ENCODE assay signal across 3 cellular contexts in the genomic region with DNA sequence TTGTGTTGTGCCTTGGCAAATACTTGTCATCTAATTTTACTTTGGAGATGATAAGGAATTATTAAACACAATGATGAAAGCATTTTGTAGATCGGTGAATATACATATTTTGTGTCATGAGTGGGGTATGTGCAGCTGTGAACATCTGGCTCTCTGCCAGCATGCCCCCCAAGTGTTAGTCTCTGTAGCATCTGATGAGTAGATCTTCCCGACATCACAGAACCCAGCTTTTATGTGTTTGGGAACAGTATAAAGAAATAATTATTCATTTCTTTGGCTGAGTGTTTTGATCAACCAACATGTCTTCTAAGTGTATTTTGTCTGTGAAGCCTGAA.
TF ChIP-seq lines count a peak whose summit lies in the region.

No MANE protein-coding gene starts in this region.

TF ChIP-seq in SK-N-SH, 30 proteins besides CTCF, POLR2A, EP300 and RAD21:
- TF ChIP-seq CHD2 (IDR thresholded peaks at IDR 0.05; ENCODE audit: low read length, partially characterized antibody), result no peak
- TF ChIP-seq FOXJ3 (CRISPR knock-in tag; IDR thresholded peaks at IDR 0.05), result no peak
- no peak for TF ChIP-seq NFIC (IDR thresholded peaks at IDR 0.05; ENCODE audit: borderline replicate concordance)
- TF ChIP-seq TEAD4 (IDR thresholded peaks at IDR 0.05; ENCODE audit: borderline replicate concordance, insufficient read depth), result no peak
- TF ChIP-seq, protein P1, sequence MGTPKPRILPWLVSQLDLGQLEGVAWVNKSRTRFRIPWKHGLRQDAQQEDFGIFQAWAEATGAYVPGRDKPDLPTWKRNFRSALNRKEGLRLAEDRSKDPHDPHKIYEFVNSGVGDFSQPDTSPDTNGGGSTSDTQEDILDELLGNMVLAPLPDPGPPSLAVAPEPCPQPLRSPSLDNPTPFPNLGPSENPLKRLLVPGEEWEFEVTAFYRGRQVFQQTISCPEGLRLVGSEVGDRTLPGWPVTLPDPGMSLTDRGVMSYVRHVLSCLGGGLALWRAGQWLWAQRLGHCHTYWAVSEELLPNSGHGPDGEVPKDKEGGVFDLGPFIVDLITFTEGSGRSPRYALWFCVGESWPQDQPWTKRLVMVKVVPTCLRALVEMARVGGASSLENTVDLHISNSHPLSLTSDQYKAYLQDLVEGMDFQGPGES (IDR thresholded peaks at IDR 0.05; ENCODE audit: low read depth, low read length), result no peak
- TF ChIP-seq TCF12 (IDR thresholded peaks at IDR 0.05), result no peak
- TF ChIP-seq NRF1 (IDR thresholded peaks at IDR 0.05; ENCODE audit: low read depth, low read length), result no peak
- TF ChIP-seq, protein P2, sequence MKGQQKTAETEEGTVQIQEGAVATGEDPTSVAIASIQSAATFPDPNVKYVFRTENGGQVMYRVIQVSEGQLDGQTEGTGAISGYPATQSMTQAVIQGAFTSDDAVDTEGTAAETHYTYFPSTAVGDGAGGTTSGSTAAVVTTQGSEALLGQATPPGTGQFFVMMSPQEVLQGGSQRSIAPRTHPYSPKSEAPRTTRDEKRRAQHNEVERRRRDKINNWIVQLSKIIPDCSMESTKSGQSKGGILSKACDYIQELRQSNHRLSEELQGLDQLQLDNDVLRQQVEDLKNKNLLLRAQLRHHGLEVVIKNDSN (IDR thresholded peaks at IDR 0.05; ENCODE audit: borderline replicate concordance, low read depth), result no peak
TF ChIP-seq in SK-N-SH: peak in this region for 0.

TF ChIP-seq in SK-N-SH treated with all-trans-retinoic acid at 6 μM for 48 hours, 23 proteins besides CTCF, POLR2A, EP300 and RAD21:
- TF ChIP-seq BACH2 (CRISPR knock-in tag; IDR thresholded peaks at IDR 0.05; ENCODE audit: borderline replicate concordance) (no peak), TOX (CRISPR knock-in tag; IDR thresholded peaks at IDR 0.05; ENCODE audit: borderline replicate concordance) (no peak), ZFP30 (CRISPR knock-in tag; IDR thresholded peaks at IDR 0.05) (no peak), ZNF8 (CRISPR knock-in tag; IDR thresholded peaks at IDR 0.05) (no peak), ZFP3 (CRISPR knock-in tag; IDR thresholded peaks at IDR 0.05) (no peak), TCF4 (CRISPR knock-in tag; IDR thresholded peaks at IDR 0.05; ENCODE audit: borderline replicate concordance) (no peak), ISL1 (CRISPR knock-in tag; IDR thresholded peaks at IDR 0.05) (no peak), ZC3H10 (CRISPR knock-in tag; IDR thresholded peaks at IDR 0.05) (no peak), OSR1 (CRISPR knock-in tag; IDR thresholded peaks at IDR 0.05) (no peak), ZNF70 (CRISPR knock-in tag; IDR thresholded peaks at IDR 0.05) (no peak), SNAI2 (CRISPR knock-in tag; IDR thresholded peaks at IDR 0.05) (no peak), ARNTL (CRISPR knock-in tag; IDR thresholded peaks at IDR 0.05; ENCODE audit: borderline replicate concordance, low read depth) (no peak), PPARA (CRISPR knock-in tag; IDR thresholded peaks at IDR 0.05; ENCODE audit: borderline replicate concordance) (no peak), RARB (CRISPR knock-in tag; IDR thresholded peaks at IDR 0.05) (no peak), CSDC2 (CRISPR knock-in tag; IDR thresholded peaks at IDR 0.05) (no peak)
- TF ChIP-seq, protein P3, sequence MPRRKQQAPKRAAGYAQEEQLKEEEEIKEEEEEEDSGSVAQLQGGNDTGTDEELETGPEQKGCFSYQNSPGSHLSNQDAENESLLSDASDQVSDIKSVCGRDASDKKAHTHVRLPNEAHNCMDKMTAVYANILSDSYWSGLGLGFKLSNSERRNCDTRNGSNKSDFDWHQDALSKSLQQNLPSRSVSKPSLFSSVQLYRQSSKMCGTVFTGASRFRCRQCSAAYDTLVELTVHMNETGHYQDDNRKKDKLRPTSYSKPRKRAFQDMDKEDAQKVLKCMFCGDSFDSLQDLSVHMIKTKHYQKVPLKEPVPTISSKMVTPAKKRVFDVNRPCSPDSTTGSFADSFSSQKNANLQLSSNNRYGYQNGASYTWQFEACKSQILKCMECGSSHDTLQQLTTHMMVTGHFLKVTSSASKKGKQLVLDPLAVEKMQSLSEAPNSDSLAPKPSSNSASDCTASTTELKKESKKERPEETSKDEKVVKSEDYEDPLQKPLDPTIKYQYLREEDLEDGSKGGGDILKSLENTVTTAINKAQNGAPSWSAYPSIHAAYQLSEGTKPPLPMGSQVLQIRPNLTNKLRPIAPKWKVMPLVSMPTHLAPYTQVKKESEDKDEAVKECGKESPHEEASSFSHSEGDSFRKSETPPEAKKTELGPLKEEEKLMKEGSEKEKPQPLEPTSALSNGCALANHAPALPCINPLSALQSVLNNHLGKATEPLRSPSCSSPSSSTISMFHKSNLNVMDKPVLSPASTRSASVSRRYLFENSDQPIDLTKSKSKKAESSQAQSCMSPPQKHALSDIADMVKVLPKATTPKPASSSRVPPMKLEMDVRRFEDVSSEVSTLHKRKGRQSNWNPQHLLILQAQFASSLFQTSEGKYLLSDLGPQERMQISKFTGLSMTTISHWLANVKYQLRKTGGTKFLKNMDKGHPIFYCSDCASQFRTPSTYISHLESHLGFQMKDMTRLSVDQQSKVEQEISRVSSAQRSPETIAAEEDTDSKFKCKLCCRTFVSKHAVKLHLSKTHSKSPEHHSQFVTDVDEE (CRISPR knock-in tag; IDR thresholded peaks at IDR 0.05), result no peak
- TF ChIP-seq, protein P4, sequence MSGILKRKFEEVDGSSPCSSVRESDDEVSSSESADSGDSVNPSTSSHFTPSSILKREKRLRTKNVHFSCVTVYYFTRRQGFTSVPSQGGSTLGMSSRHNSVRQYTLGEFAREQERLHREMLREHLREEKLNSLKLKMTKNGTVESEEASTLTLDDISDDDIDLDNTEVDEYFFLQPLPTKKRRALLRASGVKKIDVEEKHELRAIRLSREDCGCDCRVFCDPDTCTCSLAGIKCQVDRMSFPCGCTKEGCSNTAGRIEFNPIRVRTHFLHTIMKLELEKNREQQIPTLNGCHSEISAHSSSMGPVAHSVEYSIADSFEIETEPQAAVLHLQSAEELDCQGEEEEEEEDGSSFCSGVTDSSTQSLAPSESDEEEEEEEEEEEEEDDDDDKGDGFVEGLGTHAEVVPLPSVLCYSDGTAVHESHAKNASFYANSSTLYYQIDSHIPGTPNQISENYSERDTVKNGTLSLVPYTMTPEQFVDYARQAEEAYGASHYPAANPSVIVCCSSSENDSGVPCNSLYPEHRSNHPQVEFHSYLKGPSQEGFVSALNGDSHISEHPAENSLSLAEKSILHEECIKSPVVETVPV (CRISPR knock-in tag; IDR thresholded peaks at IDR 0.05), result no peak
- TF ChIP-seq, protein P5, sequence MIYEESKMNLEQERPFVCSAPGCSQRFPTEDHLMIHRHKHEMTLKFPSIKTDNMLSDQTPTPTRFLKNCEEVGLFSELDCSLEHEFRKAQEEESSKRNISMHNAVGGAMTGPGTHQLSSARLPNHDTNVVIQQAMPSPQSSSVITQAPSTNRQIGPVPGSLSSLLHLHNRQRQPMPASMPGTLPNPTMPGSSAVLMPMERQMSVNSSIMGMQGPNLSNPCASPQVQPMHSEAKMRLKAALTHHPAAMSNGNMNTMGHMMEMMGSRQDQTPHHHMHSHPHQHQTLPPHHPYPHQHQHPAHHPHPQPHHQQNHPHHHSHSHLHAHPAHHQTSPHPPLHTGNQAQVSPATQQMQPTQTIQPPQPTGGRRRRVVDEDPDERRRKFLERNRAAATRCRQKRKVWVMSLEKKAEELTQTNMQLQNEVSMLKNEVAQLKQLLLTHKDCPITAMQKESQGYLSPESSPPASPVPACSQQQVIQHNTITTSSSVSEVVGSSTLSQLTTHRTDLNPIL (CRISPR knock-in tag; IDR thresholded peaks at IDR 0.05; ENCODE audit: low read depth), result no peak

TF ChIP-seq in GM12878, 131 proteins besides CTCF, POLR2A, EP300 and RAD21:
- TF ChIP-seq SPI1 (IDR thresholded peaks at IDR 0.05; ENCODE audit: borderline replicate concordance, insufficient read depth, low read depth, low read length), result no peak
- no peak for TF ChIP-seq STAT3 (IDR thresholded peaks at IDR 0.05; ENCODE audit: low read depth, low read length)
TF ChIP-seq in GM12878: peak in this region for 0.
